Comparison of ENCODE assay signal across 16 cellular contexts in the genomic region with DNA sequence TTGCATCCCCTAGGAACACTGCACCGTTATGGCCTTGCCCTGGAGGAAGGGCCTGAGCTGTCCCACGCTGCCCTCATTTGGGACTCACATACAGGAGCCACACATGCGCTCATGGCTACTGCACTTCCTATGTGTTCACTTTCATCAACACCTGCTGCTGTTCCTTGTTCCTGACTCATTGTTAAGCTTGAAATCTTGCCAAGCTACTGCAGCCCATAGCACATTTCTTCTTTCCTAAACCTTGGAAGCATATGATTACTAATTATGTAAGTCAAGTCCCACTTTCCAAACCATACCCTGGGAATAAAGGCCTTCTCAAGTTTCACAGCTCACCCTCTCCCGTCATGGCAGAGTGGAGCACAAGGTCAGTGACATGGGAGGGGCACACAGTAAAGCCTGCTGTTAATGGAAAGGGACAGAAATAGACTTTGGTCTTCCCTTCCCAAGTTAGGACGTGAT.
A peak's percentile ranks its signal among the peaks of the same experiment; 100 is the strongest.
DNase-seq lines count a peak whose midpoint lies in the region; ATAC-seq and TF ChIP-seq lines count a peak whose summit lies in the region.
"Had no signal": no experiment of that assay in that cellular context is flagged by ENCODE, and none has a peak within 500 bp of the region (broad histone marks: within the 10 kb centered on the region; RNA-seq: fewer than 3 reads in every experiment).

No MANE protein-coding gene starts in this region.

- H3K4me3 ChIP-seq in psoas muscle = no peak overlapping the region
- no peak overlapping the region for H3K4me3 ChIP-seq in colonic mucosa
- H3K4me3 ChIP-seq: SJSA1 had no signal

- ATAC-seq in psoas muscle = peak; percentile 85 to 97 (median 92)
- ATAC-seq: activated naive CD4-positive, alpha-beta T cell treated with anti-CD3 and anti-CD28 coated beads, Interleukin-2, amount 50 U/mL, for 72 hours; CD8-positive, alpha-beta T cell; left lobe of liver had no signal

- 49 to 62% (median 52%) methylated on average over 5 of the region's 5 CpGs for WGBS in psoas muscle, 3 donors

- no peak overlapping the region for H3K27ac ChIP-seq in epithelial cell of prostate
- H3K27ac ChIP-seq in psoas muscle = peak overlapping the region; percentile 54
- H3K27ac ChIP-seq in colonic mucosa = no peak overlapping the region
- H3K27ac ChIP-seq: 22Rv1, SJSA1, VCaP had no signal

- DNase-seq in DMS53 (lab: John Stamatoyannopoulos, UW) (peak; percentile 34), DMS53 treated with DMSO at 0.1 percent for 48 hours (lab: John Stamatoyannopoulos, UW; ENCODE audit: unreplicated experiment) (no peak), NCI-H510A (lab: John Stamatoyannopoulos, UW) (peak; percentile 7), epithelial cell of prostate (ENCODE audit: low read depth, low spot score) (peak; percentile 18), psoas muscle (peak in 1 of 2 donors; percentile 40), colonic mucosa (no peak), dedifferentiated amniotic fluid mesenchymal stem cell (ENCODE audit: extremely low spot score) (no peak), NCI-H1694 treated with DMSO at 0.1 percent for 48 hours (lab: John Stamatoyannopoulos, UW) (no peak)
- DNase-seq: CD8-positive, alpha-beta T cell; NCI-H526; trophoblast cell had no signal

- H3K27me3 ChIP-seq in psoas muscle (ENCODE audit: insufficient read depth in 3 of 3, low read length in 2 of 3) (no peaks in the 10 kb centered on the region), colonic mucosa (no peaks in the 10 kb centered on the region)
- H3K27me3 ChIP-seq: SJSA1 had no signal

- H3K4me1 ChIP-seq in psoas muscle (peaks cover 12% of the 10 kb centered on the region), colonic mucosa (no peaks in the 10 kb centered on the region)
- H3K4me1 ChIP-seq: SJSA1 had no signal

- H3K36me3 ChIP-seq in psoas muscle (ENCODE audit: insufficient read depth in 1 of 2, low read depth in 1 of 2) (no peaks in the 10 kb centered on the region), colonic mucosa (no peaks in the 10 kb centered on the region)
- H3K36me3 ChIP-seq: SJSA1 had no signal

- H3K9ac ChIP-seq in colonic mucosa (ENCODE audit: low read depth in 2 of 2, low read length in 2 of 2) = no peak overlapping the region

- intact Hi-C loops in psoas muscle (cut with DNase I) = no loop called here
- intact Hi-C loops in colonic mucosa (cut with DNase I) = no loop called here

- TF ChIP-seq CTCF in psoas muscle (IDR thresholded peaks at IDR 0.05) (no peak), colonic mucosa (IDR thresholded peaks at IDR 0.05) (no peak)

- H3K9me3 ChIP-seq in psoas muscle = no peaks in the 10 kb centered on the region
- H3K9me3 ChIP-seq in colonic mucosa = no peaks in the 10 kb centered on the region
- H3K9me3 ChIP-seq: SJSA1 had no signal

Comparison
In these comparisons a context has a peak if more than half of its experiments do, and no peak if none do; other contexts are left out.
1. DNase-seq: peak in DMS53 (single experiment), NCI-H510A (single experiment) and epithelial cell of prostate (single experiment); none in DMS53 treated with DMSO at 0.1 percent for 48 hours (single experiment), colonic mucosa (single experiment), dedifferentiated amniotic fluid mesenchymal stem cell (single experiment) and NCI-H1694 treated with DMSO at 0.1 percent for 48 hours (single experiment).